Comparison of ENCODE assay signal across 19 cellular contexts in genomic region chr10:4617626-4618025, GRCh38.
"Had no signal": no experiment of that assay in that cellular context is flagged by ENCODE, and none has a peak within 500 bp of the region (broad histone marks: within the 10 kb centered on the region; RNA-seq: fewer than 3 reads in every experiment).

No MANE protein-coding gene starts in this region.

- ATAC-seq: activated T-helper 17 cell treated with anti-CD3 and anti-CD28 coated beads, Interleukin-2, amount 50 U/mL, for 72 hours had no signal

- DNase-seq: activated CD4-positive, alpha-beta memory T cell treated with anti-CD3 and anti-CD28 coated beads for 36 hours; activated CD4-positive, alpha-beta T cell treated with anti-CD3 and anti-CD28 coated beads, Interleukin-2, amount 10 ng/mL, durations not matched to agents 7 days and 5 days; activated CD4-positive, CD25-positive, alpha-beta regulatory T cell; activated CD8-positive, alpha-beta memory T cell treated with anti-CD3 and anti-CD28 coated beads for 24 hours; activated gamma-delta T cell; activated naive CD4-positive, alpha-beta T cell treated with anti-CD3 and anti-CD28 coated beads for 36 hours; activated T-cell treated with anti-CD3 and anti-CD28 coated beads, Interleukin-2, amount 50 U/mL, for 48 hours; amygdala; MM.1S; NCI-H1105; NCI-H1436 treated with DMSO at 0.1 percent for 48 hours; NCI-H187; NCI-H2081; NCI-H446; NCI-H524; PC-9; SIG-M5; T1000 had no signal
